18 cellular contexts compared by ENCODE assay signal in the genomic region with DNA sequence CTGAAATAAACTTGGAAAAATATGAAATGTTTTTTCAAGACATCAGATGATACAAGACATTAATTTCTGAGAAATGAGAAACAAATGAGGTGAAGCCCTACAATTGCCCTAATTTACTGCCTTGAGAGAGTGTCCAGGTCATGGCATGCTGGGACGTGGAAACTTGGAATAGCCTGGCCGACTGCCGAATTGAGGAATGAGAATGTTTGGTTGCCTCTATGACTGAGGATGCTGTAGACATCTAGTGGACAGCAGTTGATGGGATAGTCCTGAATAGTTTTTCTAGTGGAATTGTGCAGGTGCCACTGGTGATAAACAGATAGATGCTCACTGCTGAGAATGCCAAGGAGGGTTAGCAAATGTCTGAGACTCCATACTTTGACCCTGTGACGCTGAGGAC.
"Had no signal": no experiment of that assay in that cellular context is flagged by ENCODE, and none has a peak within 500 bp of the region (broad histone marks: within the 10 kb centered on the region; RNA-seq: fewer than 3 reads in every experiment).

No MANE protein-coding gene starts in this region.

- H3K9me3 ChIP-seq: adrenal gland, left lung, ovary, psoas muscle, right atrium auricular region, upper lobe of right lung had no signal

- H3K36me3 ChIP-seq: adrenal gland, left lung, ovary, right atrium auricular region, upper lobe of right lung had no signal

- H3K27ac ChIP-seq: adrenal gland, epithelial cell of prostate, left lung, ovary, psoas muscle, right atrium auricular region, upper lobe of right lung had no signal

- H3K4me1 ChIP-seq: adrenal gland, left lung, psoas muscle, right atrium auricular region, upper lobe of right lung had no signal

- DNase-seq: activated naive CD4-positive, alpha-beta T cell; activated T-cell treated with anti-CD3 and anti-CD28 coated beads, Interleukin-2, amount 50 U/mL, for 4 hours; adrenal gland; cortex of kidney; endodermal cell; foreskin melanocyte; left lung; naive B cell; ovary; psoas muscle; stimulated activated CD4-positive, alpha-beta T cell treated with anti-CD3 and anti-CD28 coated beads, Interleukin-4, amount 100 ng/mL, for 24 hours; stimulated activated naive CD8-positive, alpha-beta T cell treated with anti-CD3 and anti-CD28 coated beads, Interleukin-15, Interleukin-2, amounts not matched to agents 100 U/mL and 50 U/mL, for 24 hours; T1000; upper lobe of right lung had no signal

- H3K27me3 ChIP-seq: adrenal gland, left lung, ovary, right atrium auricular region, upper lobe of right lung had no signal

- H3K4me3 ChIP-seq: adrenal gland, left lung, lung, ovary, psoas muscle, right atrium auricular region, upper lobe of right lung had no signal

- ATAC-seq: activated T-cell treated with anti-CD3 and anti-CD28 coated beads, Interleukin-2, amount 50 U/mL, for 4 hours; left lung; psoas muscle; stimulated activated naive CD8-positive, alpha-beta T cell treated with anti-CD3 and anti-CD28 coated beads, Interleukin-15, Interleukin-2, amounts not matched to agents 100 U/mL and 50 U/mL, for 24 hours; upper lobe of right lung; WTC11 had no signal
